ENCODE assay signal across 2 cellular contexts in genomic region chr17:77701996-77702395, GRCh38.
TF ChIP-seq lines count a peak whose summit lies in the region.

No MANE protein-coding gene starts in this region.

TF ChIP-seq in GM23338, 12 proteins besides CTCF, POLR2A, EP300 and RAD21:
- TF ChIP-seq ZNF462 (CRISPR knock-in tag; IDR thresholded peaks at IDR 0.05) (no peak), CREB1 (CRISPR knock-in tag; IDR thresholded peaks at IDR 0.05; ENCODE audit: low read depth) (no peak), STAT1 (IDR thresholded peaks at IDR 0.05; ENCODE audit: unreplicated experiment) (no peak), NANOG (IDR thresholded peaks at IDR 0.05; ENCODE audit: borderline replicate concordance) (no peak), EZH2phosphoT487 (IDR thresholded peaks at IDR 0.05; ENCODE audit: unreplicated experiment) (no peak), REST (IDR thresholded peaks at IDR 0.05; ENCODE audit: unreplicated experiment) (no peak), EZH2 (IDR thresholded peaks at IDR 0.05; ENCODE audit: low read depth, unreplicated experiment) (no peak)

TF ChIP-seq in WTC11, 78 proteins besides CTCF, POLR2A, EP300 and RAD21 (continued from another document):
- TF ChIP-seq AR (CRISPR knock-in tag; IDR thresholded peaks at IDR 0.05), result no peak
- no peak for TF ChIP-seq STAT6 (CRISPR knock-in tag; conservative IDR thresholded peaks at IDR 0.05; ENCODE audit: low read depth)
- TF ChIP-seq E2F4 (CRISPR knock-in tag; IDR thresholded peaks at IDR 0.05; ENCODE audit: borderline replicate concordance, low read depth), result no peak
- TF ChIP-seq ZNF512 (CRISPR knock-in tag; IDR thresholded peaks at IDR 0.05; ENCODE audit: borderline replicate concordance), result no peak
- no peak for TF ChIP-seq ZMAT4 (CRISPR knock-in tag; IDR thresholded peaks at IDR 0.05)
- no peak for TF ChIP-seq HMGXB4 (CRISPR knock-in tag; IDR thresholded peaks at IDR 0.05)
